10 cellular contexts compared by ENCODE assay signal in the genomic region with DNA sequence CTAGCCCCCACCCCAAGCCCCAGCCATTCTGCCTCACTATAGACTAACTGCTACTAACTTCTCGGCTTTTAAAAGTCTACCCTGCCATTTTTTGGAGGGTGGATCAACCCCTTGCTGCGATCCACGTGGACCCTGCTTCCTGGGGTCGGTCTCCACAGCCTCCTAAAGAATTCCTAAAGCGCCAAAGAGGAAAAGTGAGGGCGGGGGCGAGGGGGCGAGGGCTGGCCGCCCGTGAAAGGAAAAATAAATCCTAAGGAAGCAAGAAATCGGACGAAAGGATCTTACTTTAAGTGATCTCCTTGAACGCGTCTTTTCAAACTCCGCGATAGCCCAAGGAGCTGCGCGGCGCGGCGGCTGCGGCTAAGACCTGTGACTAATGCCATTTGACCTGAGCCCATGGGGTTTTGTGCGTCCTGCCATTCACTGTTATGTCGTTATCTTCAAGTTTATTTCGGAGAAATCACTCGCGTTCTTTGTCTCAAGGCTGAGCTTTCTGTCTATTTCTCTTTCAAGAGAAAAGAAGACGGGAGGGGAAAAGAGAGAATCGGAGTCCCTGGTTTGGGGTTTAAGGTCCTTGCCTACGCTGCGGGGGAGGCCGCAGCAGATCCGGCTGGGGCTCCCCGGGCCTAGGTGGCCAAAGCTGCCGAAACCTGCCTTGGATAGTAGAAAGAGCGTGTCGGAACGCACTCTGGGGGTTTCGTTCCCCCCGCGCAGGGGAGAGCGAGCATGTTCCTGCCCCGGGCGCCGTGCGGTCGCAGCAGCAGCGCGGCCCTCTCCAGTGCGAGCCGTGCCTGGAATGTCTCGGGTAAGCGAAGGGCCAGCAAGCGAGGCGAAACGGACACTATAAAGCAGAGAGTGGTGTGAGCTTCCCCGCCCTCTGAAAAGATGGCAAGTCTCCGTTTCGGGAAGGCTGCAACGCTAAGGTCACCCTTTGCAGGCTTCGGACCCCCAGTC. TPM values are rescaled to one million over a fixed set of nuclear protein-coding genes. Genes with fewer than 3 reads are reported as not detected.
DNase-seq lines count a peak whose midpoint lies in the region; ATAC-seq and TF ChIP-seq lines count a peak whose summit lies in the region.
"Had no signal": no experiment of that assay in that cellular context is flagged by ENCODE, and none has a peak within 500 bp of the region (broad histone marks: within the 10 kb centered on the region; RNA-seq: fewer than 3 reads in every experiment).

No MANE protein-coding gene starts in this region.

- H3K27ac ChIP-seq in cardiac muscle cell = no peak overlapping the region
- H3K27ac ChIP-seq in left lung = no peak overlapping the region
- no peak overlapping the region for H3K27ac ChIP-seq in urinary bladder (ENCODE audit: low read depth)

- peaks cover 7% of the 10 kb centered on the region for H3K4me1 ChIP-seq in cardiac muscle cell (ENCODE audit: low read depth)
- peaks cover 6 to 8% of the 10 kb centered on the region in 2 donors for H3K4me1 ChIP-seq in left lung
- peaks cover 2% of the 10 kb centered on the region for H3K4me1 ChIP-seq in urinary bladder (ENCODE audit: insufficient read depth)

- no peak for TF ChIP-seq CTCF in cardiac muscle cell (IDR thresholded peaks at IDR 0.05; ENCODE audit: low read depth, low read length)
- no peak for TF ChIP-seq CTCF in brain (conservative IDR thresholded peaks at IDR 0.05)
- no peak for TF ChIP-seq CTCF in left lung (IDR thresholded peaks at IDR 0.05)
- no peak for TF ChIP-seq CTCF in lower leg skin (IDR thresholded peaks at IDR 0.05)

- H3K27ac Mint-ChIP-seq in brain = peak overlapping the region in 3 of 5 experiments; percentile 2 to 91 (median 9)
- H3K27ac Mint-ChIP-seq: dendritic cell treated with granulocyte-macrophage colony-stimulating factor and Interleukin-4, amounts not matched to agents 40 ng/mL and 50 ng/mL, for 4 days had no signal

- peaks cover 70% of the 10 kb centered on the region for H3K4me1 Mint-ChIP-seq in brain

- H3K4me3 ChIP-seq in cardiac muscle cell (peak overlapping the region; percentile 29), left lung (peak overlapping the region in 1 of 2 donors; percentile 10), urinary bladder (ENCODE audit: low read depth, low read length) (peak overlapping the region; percentile 16), lower leg skin (ENCODE audit: low read depth, poor library complexity, severe bottlenecking) (no peak overlapping the region)

- H3K36me3 ChIP-seq in cardiac muscle cell (no peaks in the 10 kb centered on the region), left lung (no peaks in the 10 kb centered on the region), urinary bladder (ENCODE audit: insufficient read depth) (no peaks in the 10 kb centered on the region)

- DNase-seq in cardiac muscle cell (ENCODE audit: low read depth in 1 of 2, low spot score in 1 of 2) = peak; percentile 27 to 75
- no peak for DNase-seq in cardiac septum (ENCODE audit: low spot score)
- DNase-seq in left lung = peak in 1 of 2 donors; percentile 65
- DNase-seq in posterior cingulate gyrus = no peak
- no peak for DNase-seq in lower leg skin (ENCODE audit: low spot score in 2 of 2)
- DNase-seq in HT-29 (ENCODE audit: low spot score) = no peak
- DNase-seq: NCI-H187 had no signal

- no peaks in the 10 kb centered on the region for H3K36me3 Mint-ChIP-seq in brain

- intact Hi-C loops in cardiac septum (cut with DNase I) = no loop called here
- intact Hi-C loops in left lung (cut with DNase I) = no loop called here
- intact Hi-C loops in posterior cingulate gyrus (cut with DNase I) = no loop called here
- intact Hi-C loops in lower leg skin (cut with DNase I; ENCODE audit: low total_unique reads) = no loop called here

- ATAC-seq in left lung = peak; percentile 59

- H3K9me3 Mint-ChIP-seq in brain = peaks cover 0 to 5% (median 0%) of the 10 kb centered on the region in 5 experiments
- H3K9me3 Mint-ChIP-seq: dendritic cell treated with granulocyte-macrophage colony-stimulating factor and Interleukin-4, amounts not matched to agents 40 ng/mL and 50 ng/mL, for 4 days had no signal

- H3K9me3 ChIP-seq in cardiac muscle cell (ENCODE audit: low read depth) = no peaks in the 10 kb centered on the region
- H3K9me3 ChIP-seq in left lung = no peaks in the 10 kb centered on the region

- H3K27me3 ChIP-seq in cardiac muscle cell (peaks cover 100% of the 10 kb centered on the region), left lung (peaks cover 86 to 100% of the 10 kb centered on the region in 2 donors)

- under 1% methylated on average over 61 of the region's 61 CpGs for WGBS in urinary bladder
- 2 to 4% methylated on average over 51 to 60 of the region's 61 CpGs for WGBS in lower leg skin, 2 donors

- H3K27me3 Mint-ChIP-seq in brain = peaks cover 100% of the 10 kb centered on the region

- H3K4me3 Mint-ChIP-seq in brain = peak overlapping the region; percentile 74 to 86 (median 81)
- H3K4me3 Mint-ChIP-seq: dendritic cell treated with granulocyte-macrophage colony-stimulating factor and Interleukin-4, amounts not matched to agents 40 ng/mL and 50 ng/mL, for 4 days had no signal

- no peak for TF ChIP-seq POLR2A in lower leg skin (IDR thresholded peaks at IDR 0.05)

RNA-seq across cellular contexts. Expression of a gene that starts 2.8 kb away (rescaled TPM):
- not detected in 2 replicates for total RNA-seq in cardiac muscle cell
- polyA plus RNA-seq in cardiac muscle cell = not detected in 2 replicates
- total RNA-seq in cardiac septum = not detected
- not detected for polyA plus RNA-seq in brain (ENCODE audit: insufficient read depth, low read depth, low replicate concordance)
- total RNA-seq in left lung = not detected
- total RNA-seq in urinary bladder = not detected
- not detected for polyA plus RNA-seq in urinary bladder
- not detected for total RNA-seq in lower leg skin
- total RNA-seq in HT-29 (2014; rRNA removed; shearing (Covaris generic)) = not detected in 2 replicates

Comparison
In these comparisons a context has a peak if more than half of its experiments do, and no peak if none do; other contexts are left out.
1. DNase-seq: peak in cardiac muscle cell (2 of 2); none in cardiac septum (single experiment), posterior cingulate gyrus (0 of 10), lower leg skin (0 of 2) and HT-29 (single experiment).